In genomic region chr13:51811046-51811445, GRCh38 we compare ENCODE assay signal across 24 cellular contexts. TPM values are rescaled to one million over a fixed set of nuclear protein-coding genes. Genes with fewer than 3 reads are reported as not detected.
A peak's percentile ranks its signal among the peaks of the same experiment; 100 is the strongest.
DNase-seq lines count a peak whose midpoint lies in the region; ATAC-seq lines count a peak whose summit lies in the region.
"Had no signal": no experiment of that assay in that cellular context is flagged by ENCODE, and none has a peak within 500 bp of the region (broad histone marks: within the 10 kb centered on the region; RNA-seq: fewer than 3 reads in every experiment).

No MANE protein-coding gene starts in this region.

- H3K27me3 ChIP-seq in MG63 = peaks cover 2% of the 10 kb centered on the region; the same call in 1 of the 2 replicates

- no peaks in the 10 kb centered on the region for H3K9me3 ChIP-seq in MG63
- H3K9me3 ChIP-seq: mucosa of descending colon, prostate gland had no signal

- intact Hi-C loops in activated naive CD4-positive, alpha-beta T cell treated with anti-CD3 and anti-CD28 coated beads for 36 hours (cut with micrococcal nuclease) = no loop called here

- no peaks in the 10 kb centered on the region for H3K27me3 Mint-ChIP-seq in activated naive CD4-positive, alpha-beta T cell treated with anti-CD3 and anti-CD28 coated beads for 36 hours (ENCODE audit: low read depth)
- no peaks in the 10 kb centered on the region for H3K27me3 Mint-ChIP-seq in activated naive CD4-positive, alpha-beta T cell treated with anti-CD3 and anti-CD28 coated beads, Interleukin-2, amount 10 ng/mL, durations not matched to agents 7 days and 5 days
- H3K27me3 Mint-ChIP-seq: CD4-positive, alpha-beta memory T cell; type B pancreatic cell had no signal

- no peak for ATAC-seq in GM21515 (IDR thresholded peaks at IDR 0.05; ENCODE audit: unreplicated experiment)
- ATAC-seq: mucosa of descending colon had no signal

- no peaks in the 10 kb centered on the region for H3K9me3 Mint-ChIP-seq in activated naive CD4-positive, alpha-beta T cell treated with anti-CD3 and anti-CD28 coated beads for 36 hours
- H3K9me3 Mint-ChIP-seq in activated naive CD4-positive, alpha-beta T cell treated with anti-CD3 and anti-CD28 coated beads, Interleukin-2, amount 10 ng/mL, durations not matched to agents 7 days and 5 days = no peaks in the 10 kb centered on the region
- H3K9me3 Mint-ChIP-seq: CD4-positive, alpha-beta memory T cell; neural crest cell; type B pancreatic cell had no signal

- CTCF ChIA-PET in activated naive CD4-positive, alpha-beta T cell treated with anti-CD3 and anti-CD28 coated beads for 36 hours (lab: Charles Lee) = interaction anchor here (0.7 to 2.3 kb wide), 7 partner anchors 9 to 369 kb away, joined by 3 to 14 read pairs (median 4); no protein-coding TSS in a partner anchor
- CTCF ChIA-PET in activated naive CD4-positive, alpha-beta T cell treated with anti-CD3 and anti-CD28 coated beads, Interleukin-2, amount 10 ng/mL, durations not matched to agents 7 days and 5 days (lab: Charles Lee) = interaction anchor here (0.5 to 1.6 kb wide), 4 partner anchors 10 to 484 kb away, joined by 3 to 7 read pairs (median 4); no protein-coding TSS in a partner anchor

- H3K4me3 ChIP-seq in MG63 = no peak overlapping the region
- H3K4me3 ChIP-seq: mucosa of descending colon, prostate gland had no signal

- no peaks in the 10 kb centered on the region for H3K36me3 ChIP-seq in MG63
- H3K36me3 ChIP-seq: prostate gland had no signal

- no peak for DNase-seq in activated naive CD4-positive, alpha-beta T cell treated with anti-CD3 and anti-CD28 coated beads for 36 hours
- no peak for DNase-seq in activated naive CD4-positive, alpha-beta T cell treated with anti-CD3 and anti-CD28 coated beads, Interleukin-2, amount 10 ng/mL, durations not matched to agents 7 days and 5 days
- DNase-seq in NAMALWA (ENCODE audit: low spot score) (peak; percentile 40), NCI-H526 (lab: John Stamatoyannopoulos, UW) (peak; percentile 37 to 92), mesenteric fat pad (ENCODE audit: low spot score) (peak; percentile 71), SK-N-DZ (ENCODE audit: low spot score) (no peak), MG63 (no peak)
- DNase-seq: CD4-positive, alpha-beta memory T cell; central memory CD4-positive, alpha-beta T cell; H7; islet precursor cell; KBM-7; mucosa of descending colon; MV-4-11; NCI-H446; stimulated activated CD4-positive, alpha-beta T cell treated with anti-CD3 and anti-CD28 coated beads, Interleukin-1b, Interleukin-23, amount 100 ng/mL, for 48 hours; stimulated activated naive CD4-positive, alpha-beta T cell treated with Interleukin-2 at 50 U/mL for 16 hours had no signal

- peaks cover 65% of the 10 kb centered on the region for H3K4me1 Mint-ChIP-seq in activated naive CD4-positive, alpha-beta T cell treated with anti-CD3 and anti-CD28 coated beads for 36 hours (ENCODE audit: low read depth)
- peaks cover 33% of the 10 kb centered on the region for H3K4me1 Mint-ChIP-seq in activated naive CD4-positive, alpha-beta T cell treated with anti-CD3 and anti-CD28 coated beads, Interleukin-2, amount 10 ng/mL, durations not matched to agents 7 days and 5 days

- H3K4me3 Mint-ChIP-seq in activated naive CD4-positive, alpha-beta T cell treated with anti-CD3 and anti-CD28 coated beads for 36 hours = no peak overlapping the region
- H3K4me3 Mint-ChIP-seq in activated naive CD4-positive, alpha-beta T cell treated with anti-CD3 and anti-CD28 coated beads, Interleukin-2, amount 10 ng/mL, durations not matched to agents 7 days and 5 days = no peak overlapping the region
- H3K4me3 Mint-ChIP-seq: neural crest cell, type B pancreatic cell had no signal

- H3K36me3 Mint-ChIP-seq in activated naive CD4-positive, alpha-beta T cell treated with anti-CD3 and anti-CD28 coated beads for 36 hours (ENCODE audit: low read depth) = peaks cover 12% of the 10 kb centered on the region
- H3K36me3 Mint-ChIP-seq in activated naive CD4-positive, alpha-beta T cell treated with anti-CD3 and anti-CD28 coated beads, Interleukin-2, amount 10 ng/mL, durations not matched to agents 7 days and 5 days = peaks cover 15% of the 10 kb centered on the region
- H3K36me3 Mint-ChIP-seq: type B pancreatic cell had no signal

- peak overlapping the region; percentile 65 for H3K27ac Mint-ChIP-seq in activated naive CD4-positive, alpha-beta T cell treated with anti-CD3 and anti-CD28 coated beads for 36 hours
- no peak overlapping the region for H3K27ac Mint-ChIP-seq in activated naive CD4-positive, alpha-beta T cell treated with anti-CD3 and anti-CD28 coated beads, Interleukin-2, amount 10 ng/mL, durations not matched to agents 7 days and 5 days
- H3K27ac Mint-ChIP-seq: type B pancreatic cell had no signal

RNA-seq across cellular contexts. Expression of gene DHRS12, which starts 7.1 kb away (rescaled TPM):
- total RNA-seq in activated naive CD4-positive, alpha-beta T cell treated with anti-CD3 and anti-CD28 coated beads for 36 hours = 1 to 10 TPM; 4.1 to 4.9 TPM
- total RNA-seq in mesenteric fat pad = 14.8 TPM
- 5.4 and 17.8 TPM in 2 replicates for polyA plus RNA-seq in SK-N-DZ (2014; cell fraction: cytosol; rRNA removed)
- 3.5 and 4.6 TPM in 2 replicates for polyA plus RNA-seq in SK-N-DZ (2014; cell fraction: nucleus; rRNA removed)
- total RNA-seq in MG63 (2014; rRNA removed; shearing (Covaris generic); ENCODE audit: low replicate concordance) = 5.1 TPM in 1 of 2 replicates, not detected in the other

RNA-seq across cellular contexts. Expression of gene TMEM272, which starts 33.9 kb away (rescaled TPM):
- total RNA-seq in activated naive CD4-positive, alpha-beta T cell treated with anti-CD3 and anti-CD28 coated beads for 36 hours = under 1 TPM; 0.41 to 0.42 TPM
- 0.32 TPM for total RNA-seq in mesenteric fat pad
- polyA plus RNA-seq in SK-N-DZ (2014; cell fraction: cytosol; rRNA removed) = 0.02 and 2.5 TPM in 2 replicates
- 0.42 and 0.46 TPM in 2 replicates for polyA plus RNA-seq in SK-N-DZ (2014; cell fraction: nucleus; rRNA removed)
- total RNA-seq in MG63 (2014; rRNA removed; shearing (Covaris generic); ENCODE audit: low replicate concordance) = not detected in 2 replicates
- total RNA-seq: epithelial cell of proximal tubule, H7 had no signal

RNA-seq across cellular contexts. Expression of gene CCDC70, which starts 50.7 kb away (rescaled TPM):
- not detected for total RNA-seq in activated naive CD4-positive, alpha-beta T cell treated with anti-CD3 and anti-CD28 coated beads for 36 hours
- total RNA-seq in mesenteric fat pad = not detected
- not detected in 2 replicates for polyA plus RNA-seq in SK-N-DZ (2014; cell fraction: cytosol; rRNA removed)
- polyA plus RNA-seq in SK-N-DZ (2014; cell fraction: nucleus; rRNA removed) = not detected in 2 replicates
- total RNA-seq in MG63 (2014; rRNA removed; shearing (Covaris generic); ENCODE audit: low replicate concordance) = not detected in 2 replicates
- total RNA-seq: CD4-positive, alpha-beta memory T cell; epithelial cell of proximal tubule; frontal cortex; H7; lower leg skin; mucosa of descending colon; neural crest cell had no signal
- polyA plus RNA-seq: CD4-positive, alpha-beta memory T cell had no signal

Comparison
In these comparisons a context has a peak if more than half of its experiments do, and no peak if none do; other contexts are left out.
1. DNase-seq: peak in NAMALWA (single experiment), NCI-H526 (2 of 2) and mesenteric fat pad (single experiment); none in activated naive CD4-positive, alpha-beta T cell treated with anti-CD3 and anti-CD28 coated beads for 36 hours (single experiment), activated naive CD4-positive, alpha-beta T cell treated with anti-CD3 and anti-CD28 coated beads, Interleukin-2, amount 10 ng/mL, durations not matched to agents 7 days and 5 days (single experiment), SK-N-DZ (single experiment) and MG63 (single experiment).